19 cellular contexts compared by ENCODE assay signal in the genomic region with DNA sequence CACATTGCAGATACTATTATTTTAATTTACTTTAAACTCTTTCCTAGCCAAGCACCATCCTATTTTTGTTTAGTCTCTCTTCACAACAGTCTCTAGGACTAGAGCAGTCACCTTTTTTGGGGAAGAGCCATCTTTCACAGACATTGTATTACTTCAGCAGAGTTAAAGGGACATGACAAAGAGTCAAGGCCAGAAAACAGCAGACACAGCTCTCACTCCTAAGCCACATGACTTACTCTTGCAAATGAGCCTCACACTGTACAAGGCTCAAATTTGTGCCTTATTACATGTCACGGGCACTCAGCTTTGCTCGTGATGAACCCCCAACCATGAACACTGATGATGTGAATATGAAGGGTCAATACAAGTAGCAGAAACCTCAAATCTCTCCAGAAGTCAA.
DNase-seq lines count a peak whose midpoint lies in the region; ATAC-seq and TF ChIP-seq lines count a peak whose summit lies in the region.
"Had no signal": no experiment of that assay in that cellular context is flagged by ENCODE, and none has a peak within 500 bp of the region (broad histone marks: within the 10 kb centered on the region; RNA-seq: fewer than 3 reads in every experiment).

No MANE protein-coding gene starts in this region.

- H3K27ac Mint-ChIP-seq in Calu3 (ENCODE audit: unreplicated experiment) (peak overlapping the region; percentile 66), endodermal cell (peak overlapping the region; percentile 0), T-cell (no peak overlapping the region)
- H3K27ac Mint-ChIP-seq: activated naive CD4-positive, alpha-beta T cell treated with anti-CD3 and anti-CD28 coated beads, Interleukin-2, amount 10 ng/mL, durations not matched to agents 7 days and 5 days had no signal

- peaks cover 34% of the 10 kb centered on the region for H3K4me1 ChIP-seq in endodermal cell (ENCODE audit: control insufficient read depth, insufficient read depth, low read length)
- H3K4me1 ChIP-seq: psoas muscle had no signal

- no peaks in the 10 kb centered on the region for H3K9me3 ChIP-seq in endodermal cell (ENCODE audit: control insufficient read depth, low read length)
- H3K9me3 ChIP-seq: body of pancreas, psoas muscle had no signal

- CTCF ChIA-PET in Calu3 (lab: Charles Lee), result no interaction called here
- CTCF ChIA-PET in T-cell (lab: Charles Lee), result no interaction called here

- peak; percentile 57 for ATAC-seq in GM19351 (IDR thresholded peaks at IDR 0.05; ENCODE audit: unreplicated experiment)
- ATAC-seq in HG03039 (IDR thresholded peaks at IDR 0.05; ENCODE audit: unreplicated experiment), result peak; percentile 39
- ATAC-seq in HG03159 (IDR thresholded peaks at IDR 0.05; ENCODE audit: unreplicated experiment), result no peak
- no peak for ATAC-seq in T-cell (replicated peaks in 1 of 4)
- ATAC-seq: HCT116, psoas muscle had no signal

- H3K27me3 Mint-ChIP-seq in Calu3 (ENCODE audit: unreplicated experiment) (no peaks in the 10 kb centered on the region), endodermal cell (ENCODE audit: insufficient read depth) (no peaks in the 10 kb centered on the region), T-cell (peaks cover 20 to 58% of the 10 kb centered on the region in 2 donors)

- H3K27me3 ChIP-seq in endodermal cell (ENCODE audit: control insufficient read depth, insufficient read depth, low read length, poor library complexity, severe bottlenecking), result no peaks in the 10 kb centered on the region
- H3K27me3 ChIP-seq: body of pancreas had no signal

- no peak overlapping the region for H3K4me3 ChIP-seq in endodermal cell (ENCODE audit: low read length)
- H3K4me3 ChIP-seq: body of pancreas, psoas muscle had no signal

- intact Hi-C loops in Calu3 (cut with micrococcal nuclease; ENCODE audit: unreplicated experiment), result no loop called here

- peaks cover 39% of the 10 kb centered on the region for H3K4me1 Mint-ChIP-seq in Calu3 (ENCODE audit: low read depth, unreplicated experiment)
- peaks cover 52% of the 10 kb centered on the region for H3K4me1 Mint-ChIP-seq in endodermal cell
- H3K4me1 Mint-ChIP-seq in T-cell, result peaks cover 0 to 6% (median 0%) of the 10 kb centered on the region in 3 donors

- no peak overlapping the region for H3K9ac ChIP-seq in endodermal cell (ENCODE audit: extremely low read depth, low read length, poor library complexity, severe bottlenecking)

- H3K36me3 Mint-ChIP-seq in Calu3 (ENCODE audit: insufficient read depth, unreplicated experiment), result no peaks in the 10 kb centered on the region
- peaks cover 84% of the 10 kb centered on the region for H3K36me3 Mint-ChIP-seq in endodermal cell (ENCODE audit: low read depth)
- no peaks in the 10 kb centered on the region for H3K36me3 Mint-ChIP-seq in T-cell
- H3K36me3 Mint-ChIP-seq: activated naive CD4-positive, alpha-beta T cell treated with anti-CD3 and anti-CD28 coated beads, Interleukin-2, amount 10 ng/mL, durations not matched to agents 7 days and 5 days had no signal

- BruUV-seq in Calu3 (replicated peaks; lab: Mats Ljungman, UMichigan), result no TSS peak

- H3K27ac ChIP-seq in endodermal cell (ENCODE audit: low read depth, low read length), result no peak overlapping the region
- H3K27ac ChIP-seq: psoas muscle had no signal

- DNase-seq in Calu3 (no peak), endodermal cell (no peak), NCI-H2029 (lab: John Stamatoyannopoulos, UW) (no peak), superior temporal gyrus (ENCODE audit: extremely low spot score) (no peak), T-cell (no peak)
- DNase-seq: ACHN; activated CD4-positive, alpha-beta T cell treated with anti-CD3 and anti-CD28 coated beads for 48 hours; activated naive CD4-positive, alpha-beta T cell treated with anti-CD3 and anti-CD28 coated beads, Interleukin-2, amount 10 ng/mL, durations not matched to agents 7 days and 5 days; body of pancreas; GDM1; MM.1S; naive B cell; NCI-H2081; NCI-H526 treated with DMSO at 0.1 percent for 48 hours; psoas muscle had no signal

- POLR2A ChIA-PET in T-cell (lab: Charles Lee), result no interaction called here

- H3K9me3 Mint-ChIP-seq in Calu3 (ENCODE audit: low read depth, unreplicated experiment) (no peaks in the 10 kb centered on the region), endodermal cell (no peaks in the 10 kb centered on the region), T-cell (peaks cover 0 to 6% (median 0%) of the 10 kb centered on the region in 3 donors)
- H3K9me3 Mint-ChIP-seq: activated naive CD4-positive, alpha-beta T cell treated with anti-CD3 and anti-CD28 coated beads, Interleukin-2, amount 10 ng/mL, durations not matched to agents 7 days and 5 days had no signal

- WGBS in endodermal cell (ENCODE audit: insufficient coverage in 1 of 2, insufficient read length in 1 of 2), 2 experiments, result 98% methylated on average over 2 of the region's 2 CpGs; no CpG with 5 or more reads in 1 of the 2 experiments

- H3K36me3 ChIP-seq in endodermal cell (ENCODE audit: control insufficient read depth, insufficient read depth, low read length), result peaks cover 94% of the 10 kb centered on the region

- peak overlapping the region; percentile 39 for H3K4me3 Mint-ChIP-seq in Calu3 (ENCODE audit: low read depth, unreplicated experiment)
- no peak overlapping the region for H3K4me3 Mint-ChIP-seq in endodermal cell
- no peak overlapping the region for H3K4me3 Mint-ChIP-seq in T-cell
- H3K4me3 Mint-ChIP-seq: activated naive CD4-positive, alpha-beta T cell treated with anti-CD3 and anti-CD28 coated beads, Interleukin-2, amount 10 ng/mL, durations not matched to agents 7 days and 5 days; naive B cell had no signal

- TF ChIP-seq CTCF in Calu3 (IDR thresholded peaks at IDR 0.05; ENCODE audit: unreplicated experiment) (no peak), endodermal cell (conservative IDR thresholded peaks at IDR 0.05) (no peak)

Comparison
In these comparisons a context has a peak if more than half of its experiments do, and no peak if none do; other contexts are left out.
1. H3K27ac Mint-ChIP-seq: peak in Calu3 (single experiment) and endodermal cell (single experiment); none in T-cell (0 of 2).
2. ATAC-seq: peak in GM19351 (single experiment) and HG03039 (single experiment); none in HG03159 (single experiment) and T-cell (0 of 4).